ENCODE assay signal across 20 cellular contexts in the genomic region with DNA sequence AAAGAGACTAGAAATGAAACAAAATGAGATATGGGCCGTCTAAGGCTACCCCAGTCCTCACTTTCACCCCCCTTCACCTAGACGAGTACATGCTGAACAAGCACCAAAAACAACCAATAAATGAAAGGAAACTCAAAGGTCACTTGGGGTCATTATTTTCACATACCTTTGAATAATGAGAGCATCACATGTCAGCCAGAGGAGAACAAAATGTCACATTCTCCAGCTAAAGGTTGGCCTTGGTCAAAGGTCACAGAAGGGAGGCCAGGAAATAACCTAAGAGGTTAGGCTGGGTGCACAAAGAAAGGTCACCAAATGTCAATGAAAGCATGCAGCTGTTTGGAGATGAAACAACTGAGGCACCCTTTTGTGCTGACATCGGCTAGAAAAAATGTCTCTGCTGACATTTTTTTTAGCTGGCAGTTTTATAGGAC.
A peak's percentile ranks its signal among the peaks of the same experiment; 100 is the strongest.
DNase-seq lines count a peak whose midpoint lies in the region; ATAC-seq and TF ChIP-seq lines count a peak whose summit lies in the region.
"Had no signal": no experiment of that assay in that cellular context is flagged by ENCODE, and none has a peak within 500 bp of the region (broad histone marks: within the 10 kb centered on the region; RNA-seq: fewer than 3 reads in every experiment).

No MANE protein-coding gene starts in this region.

- peaks cover 2% of the 10 kb centered on the region for H3K4me1 ChIP-seq in right cardiac atrium (ENCODE audit: control insufficient read depth, insufficient read depth, low read length)

- intact Hi-C loops in right cardiac atrium (cut with DNase I): no loop called here

- no peaks in the 10 kb centered on the region for H3K9me3 ChIP-seq in right cardiac atrium (ENCODE audit: control insufficient read depth, low read length)
- H3K9me3 ChIP-seq: right atrium auricular region had no signal

- no peaks in the 10 kb centered on the region for H3K9me3 Mint-ChIP-seq in neural crest cell
- H3K9me3 Mint-ChIP-seq: activated B cell treated with CpG ODN at 0.5 μM for 24 hours; central memory CD8-positive, alpha-beta T cell; T-helper 1 cell treated with Interleukin-12 subunit alpha and Interleukin-12 subunit beta and Interleukin-4 antibody, amounts not matched to agents 30 μg/mL and 1 μg/mL, for 36 hours had no signal

- H3K36me3 Mint-ChIP-seq in neural crest cell (ENCODE audit: low read depth): no peaks in the 10 kb centered on the region
- H3K36me3 Mint-ChIP-seq: activated CD8-positive, alpha-beta memory T cell treated with anti-CD3 and anti-CD28 coated beads, Interleukin-2, amount 10 ng/mL, durations not matched to agents 7 days and 5 days had no signal

- DNase-seq in Caki2 (ENCODE audit: low read depth): peak; percentile 17
- peak; percentile 64 for DNase-seq in KG1 (lab: John Stamatoyannopoulos, UW)
- DNase-seq in ecto neural progenitor cell (ENCODE audit: low spot score): peak; percentile 76
- DNase-seq in neural crest cell (ENCODE audit: low read depth, low spot score): peak; percentile 47
- no peak for DNase-seq in stimulated activated naive CD4-positive, alpha-beta T cell treated with Interleukin-2 at 50 U/mL for 16 hours (lab: John Stamatoyannopoulos, UW)
- no peak for DNase-seq in H7
- DNase-seq in activated CD4-positive, alpha-beta T cell treated with anti-CD3 and anti-CD28 coated beads, Interleukin-2, amount 50 U/mL, for 4 hours: no peak
- DNase-seq in right cardiac atrium: no peak
- DNase-seq: activated B cell treated with CpG ODN at 0.5 μM for 24 hours; activated CD8-positive, alpha-beta memory T cell treated with anti-CD3 and anti-CD28 coated beads, Interleukin-2, amount 10 ng/mL, durations not matched to agents 7 days and 5 days; activated gamma-delta T cell treated with Interleukin-2 at 50 U/mL for 16 hours; Karpas-422; mesenchymal stem cell; NCI-H1105; NCI-H2107; NCI-H526; SHP77 treated with DMSO at 0.1 percent for 48 hours had no signal

- no peak overlapping the region for H3K27ac ChIP-seq in right cardiac atrium (ENCODE audit: low read length)
- H3K27ac ChIP-seq: right atrium auricular region had no signal

- no peaks in the 10 kb centered on the region for H3K36me3 ChIP-seq in H7 (replicated peaks; ENCODE audit: control insufficient read depth, insufficient read depth, low read length)
- H3K36me3 ChIP-seq: right atrium auricular region had no signal

- H3K27ac Mint-ChIP-seq in neural crest cell (ENCODE audit: unreplicated experiment): peak overlapping the region; percentile 1
- H3K27ac Mint-ChIP-seq: activated B cell treated with CpG ODN at 0.5 μM for 24 hours; activated CD8-positive, alpha-beta memory T cell treated with anti-CD3 and anti-CD28 coated beads, Interleukin-2, amount 10 ng/mL, durations not matched to agents 7 days and 5 days; T-helper 1 cell treated with Interleukin-12 subunit alpha and Interleukin-12 subunit beta and Interleukin-4 antibody, amounts not matched to agents 30 μg/mL and 1 μg/mL, for 36 hours had no signal

- WGBS in right cardiac atrium: 58% methylated on average over 3 of the region's 3 CpGs

- TF ChIP-seq CTCF in neural crest cell (conservative IDR thresholded peaks at IDR 0.05): no peak

- in situ Hi-C loops in Caki2 (cut with HindIII; ENCODE audit: low pct_unique_long_range_greater_than_20kb, low sequenced_read_pairs): no loop called here

- peak overlapping the region; percentile 62 for H3K4me3 Mint-ChIP-seq in neural crest cell
- H3K4me3 Mint-ChIP-seq: activated B cell treated with CpG ODN at 0.5 μM for 24 hours; activated CD8-positive, alpha-beta memory T cell treated with anti-CD3 and anti-CD28 coated beads, Interleukin-2, amount 10 ng/mL, durations not matched to agents 7 days and 5 days; central memory CD8-positive, alpha-beta T cell; T-helper 1 cell treated with Interleukin-12 subunit alpha and Interleukin-12 subunit beta and Interleukin-4 antibody, amounts not matched to agents 30 μg/mL and 1 μg/mL, for 36 hours had no signal

- ATAC-seq in right cardiac atrium: no peak
- ATAC-seq: activated CD8-positive, alpha-beta memory T cell treated with anti-CD3 and anti-CD28 coated beads, Interleukin-2, amount 10 ng/mL, durations not matched to agents 7 days and 5 days had no signal

- peaks cover 91% of the 10 kb centered on the region for H3K4me1 Mint-ChIP-seq in neural crest cell

- no peaks in the 10 kb centered on the region for H3K27me3 Mint-ChIP-seq in neural crest cell (ENCODE audit: low read depth)
- H3K27me3 Mint-ChIP-seq: activated B cell treated with CpG ODN at 0.5 μM for 24 hours; activated CD8-positive, alpha-beta memory T cell treated with anti-CD3 and anti-CD28 coated beads, Interleukin-2, amount 10 ng/mL, durations not matched to agents 7 days and 5 days; central memory CD8-positive, alpha-beta T cell had no signal

- no peaks in the 10 kb centered on the region for H3K27me3 ChIP-seq in H7 (ENCODE audit: control insufficient read depth, insufficient read depth, low read length)
- no peaks in the 10 kb centered on the region for H3K27me3 ChIP-seq in right cardiac atrium (ENCODE audit: control insufficient read depth, insufficient read depth)
- H3K27me3 ChIP-seq: right atrium auricular region had no signal

- H3K4me3 ChIP-seq in H7 (ENCODE audit: insufficient read depth, low read depth, low read length): no peak overlapping the region
- H3K4me3 ChIP-seq in right cardiac atrium (ENCODE audit: low read length): no peak overlapping the region
- H3K4me3 ChIP-seq: right atrium auricular region had no signal

Comparison
In these comparisons a context has a peak if more than half of its experiments do, and no peak if none do; other contexts are left out.
1. DNase-seq: peak in Caki2 (single experiment), KG1 (single experiment), ecto neural progenitor cell (single experiment) and neural crest cell (single experiment); none in stimulated activated naive CD4-positive, alpha-beta T cell treated with Interleukin-2 at 50 U/mL for 16 hours (single experiment), H7 (single experiment), activated CD4-positive, alpha-beta T cell treated with anti-CD3 and anti-CD28 coated beads, Interleukin-2, amount 50 U/mL, for 4 hours (0 of 2) and right cardiac atrium (0 of 3).